15 cellular contexts compared by ENCODE assay signal in the genomic region with DNA sequence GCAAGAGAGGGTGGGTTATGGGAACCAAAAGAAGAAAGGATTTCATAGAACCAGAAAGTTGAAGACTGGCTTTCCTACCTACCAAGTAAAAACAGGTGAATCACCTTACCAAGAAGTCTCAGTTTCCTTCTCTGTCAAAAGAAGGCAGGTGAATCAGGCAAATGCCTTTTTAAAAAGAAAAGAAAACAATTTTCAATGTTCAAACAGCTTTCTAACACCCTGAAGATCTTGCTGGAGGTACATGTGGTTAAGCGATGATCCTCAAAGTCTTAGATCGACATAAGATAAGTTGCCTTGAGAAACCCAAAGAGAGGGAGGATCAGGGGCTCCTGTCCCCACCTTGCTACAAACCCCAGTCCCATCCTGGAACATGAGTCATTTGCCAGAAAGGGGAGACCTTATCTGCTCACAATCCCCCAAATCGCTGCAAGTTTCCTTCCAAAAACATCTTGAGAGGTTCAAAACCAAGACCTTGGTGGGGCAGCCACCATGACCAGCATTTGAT.
DNase-seq lines count a peak whose midpoint lies in the region; ATAC-seq, FAIRE-seq and TF ChIP-seq lines count a peak whose summit lies in the region.
"Had no signal": no experiment of that assay in that cellular context is flagged by ENCODE, and none has a peak within 500 bp of the region (broad histone marks: within the 10 kb centered on the region; RNA-seq: fewer than 3 reads in every experiment).

No MANE protein-coding gene starts in this region.

- intact Hi-C loops in pancreas (cut with DNase I): no loop called here

- H3K9me3 ChIP-seq in RWPE2 (ENCODE audit: severe bottlenecking) (no peaks in the 10 kb centered on the region), pancreas (no peaks in the 10 kb centered on the region)
- H3K9me3 ChIP-seq: body of pancreas, transverse colon had no signal

- no peak overlapping the region for H3K4me3 ChIP-seq in RWPE2 (ENCODE audit: severe bottlenecking)
- H3K4me3 ChIP-seq in pancreas: no peak overlapping the region
- H3K4me3 ChIP-seq: body of pancreas, coronary artery, transverse colon had no signal

- peak overlapping the region; percentile 84 for H3K27ac Mint-ChIP-seq in activated naive CD4-positive, alpha-beta T cell treated with anti-CD3 and anti-CD28 coated beads, Interleukin-2, amount 50 U/mL, for 24 hours

- ATAC-seq in RWPE2 (ENCODE audit: low read depth): no peak
- ATAC-seq in HG02840 (IDR thresholded peaks at IDR 0.05; ENCODE audit: low FRiP score, unreplicated experiment): no peak
- ATAC-seq in pancreas: no peak

- H3K27ac ChIP-seq in RWPE2 (ENCODE audit: poor library complexity, severe bottlenecking) (no peak overlapping the region), pancreas (no peak overlapping the region)
- H3K27ac ChIP-seq: body of pancreas, coronary artery, parathyroid adenoma, transverse colon had no signal

- H3K4me1 Mint-ChIP-seq in activated naive CD4-positive, alpha-beta T cell treated with anti-CD3 and anti-CD28 coated beads, Interleukin-2, amount 50 U/mL, for 24 hours: peaks cover 42% of the 10 kb centered on the region

- 94 to 96% methylated on average over 3 of the region's 3 CpGs for WGBS in pancreas, 2 donors

- H3K36me3 ChIP-seq in RWPE2 (ENCODE audit: low read depth) (no peaks in the 10 kb centered on the region), pancreas (peaks cover 0 to 3% (median 0%) of the 10 kb centered on the region in 3 donors)

- peaks cover 30% of the 10 kb centered on the region for H3K36me3 Mint-ChIP-seq in activated naive CD4-positive, alpha-beta T cell treated with anti-CD3 and anti-CD28 coated beads, Interleukin-2, amount 50 U/mL, for 24 hours

- H3K9me3 Mint-ChIP-seq in activated naive CD4-positive, alpha-beta T cell treated with anti-CD3 and anti-CD28 coated beads, Interleukin-2, amount 50 U/mL, for 24 hours: no peaks in the 10 kb centered on the region

- H3K4me3 Mint-ChIP-seq in activated naive CD4-positive, alpha-beta T cell treated with anti-CD3 and anti-CD28 coated beads, Interleukin-2, amount 50 U/mL, for 24 hours: peak overlapping the region; percentile 51

- H3K27me3 ChIP-seq in RWPE2 (ENCODE audit: insufficient read depth, poor library complexity, severe bottlenecking) (no peaks in the 10 kb centered on the region), pancreas (no peaks in the 10 kb centered on the region)
- H3K27me3 ChIP-seq: body of pancreas, transverse colon had no signal

- no peaks in the 10 kb centered on the region for H3K4me1 ChIP-seq in RWPE2 (ENCODE audit: insufficient read depth, poor library complexity, severe bottlenecking)
- H3K4me1 ChIP-seq in pancreas: no peaks in the 10 kb centered on the region
- H3K4me1 ChIP-seq: body of pancreas, transverse colon had no signal

- no peaks in the 10 kb centered on the region for H3K27me3 Mint-ChIP-seq in activated naive CD4-positive, alpha-beta T cell treated with anti-CD3 and anti-CD28 coated beads, Interleukin-2, amount 50 U/mL, for 24 hours

- no peak for TF ChIP-seq CTCF in RWPE2 (IDR thresholded peaks at IDR 0.05; ENCODE audit: poor library complexity, severe bottlenecking)
- TF ChIP-seq CTCF in pancreas (IDR thresholded peaks at IDR 0.05): no peak

- FAIRE-seq in pancreas (lab: Jason Lieb, UNC): no peak
- FAIRE-seq: keratinocyte had no signal

- peak; percentile 76 for DNase-seq in activated CD8-positive, alpha-beta memory T cell treated with anti-CD3 and anti-CD28 coated beads for 24 hours
- no peak for DNase-seq in activated CD8-positive, alpha-beta memory T cell treated with anti-CD3 and anti-CD28 coated beads, Interleukin-2, amount 50 U/mL, for 48 hours
- DNase-seq in RWPE2 (ENCODE audit: low spot score) (peak; percentile 53), pancreas (no peak), COR-L47 (lab: John Stamatoyannopoulos, UW) (no peak)
- DNase-seq in stimulated activated CD4-positive, alpha-beta T cell treated with anti-CD3 and anti-CD28 coated beads, Interleukin-1b, Interleukin-23, amount 100 ng/mL, for 48 hours: peak; percentile 38
- DNase-seq: body of pancreas, DMS53, Kasumi-1, transverse colon had no signal

Comparison
In these comparisons a context has a peak if more than half of its experiments do, and no peak if none do; other contexts are left out.
1. DNase-seq: peak in activated CD8-positive, alpha-beta memory T cell treated with anti-CD3 and anti-CD28 coated beads for 24 hours (single experiment), RWPE2 (single experiment) and stimulated activated CD4-positive, alpha-beta T cell treated with anti-CD3 and anti-CD28 coated beads, Interleukin-1b, Interleukin-23, amount 100 ng/mL, for 48 hours (single experiment); none in activated CD8-positive, alpha-beta memory T cell treated with anti-CD3 and anti-CD28 coated beads, Interleukin-2, amount 50 U/mL, for 48 hours (single experiment), pancreas (0 of 6) and COR-L47 (single experiment).